In genomic region chr6:106370639-106371038, GRCh38 we compare ENCODE assay signal across 19 cellular contexts. TPM values are rescaled to one million over a fixed set of nuclear protein-coding genes. Genes with fewer than 3 reads are reported as not detected.
DNase-seq lines count a peak whose midpoint lies in the region; ATAC-seq and TF ChIP-seq lines count a peak whose summit lies in the region.
"Had no signal": no experiment of that assay in that cellular context is flagged by ENCODE, and none has a peak within 500 bp of the region (broad histone marks: within the 10 kb centered on the region; RNA-seq: fewer than 3 reads in every experiment).

No MANE protein-coding gene starts in this region.

- H2AFZ ChIP-seq in mammary epithelial cell (ENCODE audit: low read depth, low read length) = no peak overlapping the region

- H3K4me3 ChIP-seq in MG63 (no peak overlapping the region), mammary epithelial cell (replicated peaks in 1 of 3; ENCODE audit: insufficient read depth in 1 of 3, low read depth in 2 of 3, low read length in 3 of 3) (no peak overlapping the region), ascending aorta (no peak overlapping the region)
- H3K4me3 ChIP-seq: BLaER1 treated with 17β-estradiol and CSF1 and Interleukin-3, amounts not matched to agents 10 nM and 100 nM had no signal

- POLR2A ChIA-PET in CD4-positive, alpha-beta T cell (lab: Charles Lee) = no interaction called here

- TF ChIP-seq CTCF in Calu3 (IDR thresholded peaks at IDR 0.05; ENCODE audit: unreplicated experiment) (no peak), mammary epithelial cell (conservative IDR thresholded peaks at IDR 0.05 in 1 of 2, IDR thresholded peaks at IDR 0.05 in 1 of 2; ENCODE audit: extremely low read depth in 1 of 2, insufficient read depth in 1 of 2, low read depth in 1 of 2, low read length in 2 of 2) (no peak), ascending aorta (IDR thresholded peaks at IDR 0.05) (no peak)
- no peak for TF ChIP-seq CTCF in CD4-positive, alpha-beta T cell (IDR thresholded peaks at IDR 0.05)

- no TSS peak for BruUV-seq in Calu3 (replicated peaks; lab: Mats Ljungman, UMichigan)
- BruUV-seq in mammary epithelial cell (replicated peaks; lab: Mats Ljungman, UMichigan) = no TSS peak

- peaks cover 89% of the 10 kb centered on the region for H3K79me2 ChIP-seq in mammary epithelial cell (ENCODE audit: insufficient read depth, low read length)

- no peaks in the 10 kb centered on the region for H3K9me3 ChIP-seq in MG63
- no peaks in the 10 kb centered on the region for H3K9me3 ChIP-seq in mammary epithelial cell (replicated peaks; ENCODE audit: insufficient read depth, low read length)
- H3K9me3 ChIP-seq in ascending aorta = no peaks in the 10 kb centered on the region
- no peaks in the 10 kb centered on the region for H3K9me3 ChIP-seq in CD4-positive, alpha-beta T cell (ENCODE audit: control insufficient read depth, low read length)
- H3K9me3 ChIP-seq: BLaER1 treated with 17β-estradiol and CSF1 and Interleukin-3, amounts not matched to agents 10 nM and 100 nM had no signal

- no peaks in the 10 kb centered on the region for H4K20me1 ChIP-seq in mammary epithelial cell (ENCODE audit: insufficient read depth, low read length)
- H4K20me1 ChIP-seq: BLaER1 treated with 17β-estradiol and CSF1 and Interleukin-3, amounts not matched to agents 10 nM and 100 nM had no signal

- H3K4me3 Mint-ChIP-seq in Calu3 (ENCODE audit: low read depth, unreplicated experiment) = no peak overlapping the region
- no peak overlapping the region for H3K4me3 Mint-ChIP-seq in CD4-positive, alpha-beta T cell

- DNase-seq in Calu3 (no peak), MG63 (peak; percentile 15), mammary epithelial cell (peak; percentile 92), kidney glomerular epithelial cell (lab: John Stamatoyannopoulos, UW) (peak; percentile 32), midbrain (lab: John Stamatoyannopoulos, UW) (no peak), ascending aorta (ENCODE audit: low spot score in 2 of 2) (no peak)
- no peak for DNase-seq in CD4-positive, alpha-beta T cell
- DNase-seq: 8988T; IMR-90; NCI-H1048; NCI-H146; NCI-H226; NCI-H526 treated with DMSO at 0.1 percent for 48 hours; NK-92 treated with Interleukin-12 subunit alpha and Interleukin-12 subunit beta, amount 100 ng/mL, for 24 hours; SHP77 had no signal

- H3K9me3 Mint-ChIP-seq in Calu3 (ENCODE audit: low read depth, unreplicated experiment) = no peaks in the 10 kb centered on the region
- no peaks in the 10 kb centered on the region for H3K9me3 Mint-ChIP-seq in CD4-positive, alpha-beta T cell

- peak overlapping the region; percentile 86 for H3K27ac ChIP-seq in mammary epithelial cell (ENCODE audit: insufficient read depth, low read depth, low read length)
- no peak overlapping the region for H3K27ac ChIP-seq in ascending aorta
- H3K27ac ChIP-seq in CD4-positive, alpha-beta T cell (ENCODE audit: low read depth, low read length) = no peak overlapping the region
- H3K27ac ChIP-seq: BLaER1 treated with 17β-estradiol and CSF1 and Interleukin-3, amounts not matched to agents 10 nM and 100 nM had no signal

- peak overlapping the region; percentile 50 for H3K27ac Mint-ChIP-seq in Calu3 (ENCODE audit: unreplicated experiment)
- H3K27ac Mint-ChIP-seq in CD4-positive, alpha-beta T cell = no peak overlapping the region

- no peak for ATAC-seq in HG02852 (IDR thresholded peaks at IDR 0.05; ENCODE audit: unreplicated experiment)
- no peak for ATAC-seq in CD4-positive, alpha-beta T cell (ENCODE audit: poor library complexity)
- ATAC-seq: SK-N-SH treated with all-trans-retinoic acid at 6 μM for 48 hours had no signal

- peak overlapping the region; percentile 49 for H3K9ac ChIP-seq in mammary epithelial cell (ENCODE audit: insufficient read depth, low read length)
- H3K9ac ChIP-seq: BLaER1 treated with 17β-estradiol and CSF1 and Interleukin-3, amounts not matched to agents 10 nM and 100 nM had no signal

- in situ Hi-C loops in mammary epithelial cell (cut with MboI; ENCODE audit: low sequenced_read_pairs in 2 of 2) = no loop called here

- no peaks in the 10 kb centered on the region for H3K36me3 ChIP-seq in MG63
- no peaks in the 10 kb centered on the region for H3K36me3 ChIP-seq in mammary epithelial cell (ENCODE audit: insufficient read depth, low read length)
- no peaks in the 10 kb centered on the region for H3K36me3 ChIP-seq in ascending aorta
- H3K36me3 ChIP-seq: BLaER1 treated with 17β-estradiol and CSF1 and Interleukin-3, amounts not matched to agents 10 nM and 100 nM had no signal

- no peaks in the 10 kb centered on the region for H3K27me3 Mint-ChIP-seq in Calu3 (ENCODE audit: unreplicated experiment)
- H3K27me3 Mint-ChIP-seq in CD4-positive, alpha-beta T cell = peaks cover 8% of the 10 kb centered on the region

- CTCF ChIA-PET in Calu3 (lab: Charles Lee) (interaction anchor here (1.5 to 2.9 kb wide), 2 partner anchors 13 to 31 kb away, joined by 5 to 7 read pairs; no protein-coding TSS in a partner anchor), mammary epithelial cell (lab: Charles Lee; ENCODE audit: low non-redundant PET) (interaction anchor here (0.6 to 0.9 kb wide), 2 partner anchors 9 to 1088 kb away, joined by 3 to 6 read pairs; no protein-coding TSS in a partner anchor)
- CTCF ChIA-PET in CD4-positive, alpha-beta T cell (lab: Charles Lee) = interaction anchor here (1.6 kb wide), 1 partner anchor 10 kb away, joined by 4 read pairs; the partner anchor contains the start of gene CRYBG1

- WGBS in mammary epithelial cell (ENCODE audit: low coverage, missing lambda C conversion rate) = 0% methylated on average over 1 of the region's 1 CpG

- H3K4me1 Mint-ChIP-seq in Calu3 (ENCODE audit: low read depth, unreplicated experiment) = peaks cover 44% of the 10 kb centered on the region
- no peaks in the 10 kb centered on the region for H3K4me1 Mint-ChIP-seq in CD4-positive, alpha-beta T cell (ENCODE audit: low read depth)

- H3K27me3 ChIP-seq in MG63 (no peaks in the 10 kb centered on the region), mammary epithelial cell (ENCODE audit: insufficient read depth, low read length) (no peaks in the 10 kb centered on the region), ascending aorta (no peaks in the 10 kb centered on the region)
- H3K27me3 ChIP-seq in CD4-positive, alpha-beta T cell (ENCODE audit: control insufficient read depth, insufficient read depth, low read length) = no peaks in the 10 kb centered on the region
- H3K27me3 ChIP-seq: BLaER1 treated with 17β-estradiol and CSF1 and Interleukin-3, amounts not matched to agents 10 nM and 100 nM had no signal

- intact Hi-C loops in Calu3 (cut with micrococcal nuclease; ENCODE audit: unreplicated experiment) (loop anchor here (5.0 kb wide), 1 partner anchor 147 kb away; no protein-coding TSS in a partner anchor), mammary epithelial cell (cut with micrococcal nuclease) (loop anchor here (1.0 kb wide), 1 partner anchor 9 kb away; no protein-coding TSS in a partner anchor), ascending aorta (cut with DNase I) (no loop called here)
- intact Hi-C loops in CD4-positive, alpha-beta T cell (cut with DNase I, micrococcal nuclease) = no loop called here

- H3K36me3 Mint-ChIP-seq in Calu3 (ENCODE audit: insufficient read depth, unreplicated experiment) = peaks cover 4% of the 10 kb centered on the region
- H3K36me3 Mint-ChIP-seq in CD4-positive, alpha-beta T cell (ENCODE audit: low read depth) = no peaks in the 10 kb centered on the region

- peak overlapping the region; percentile 72 for H3K4me2 ChIP-seq in mammary epithelial cell (ENCODE audit: insufficient read depth, low read depth, low read length)
- H3K4me2 ChIP-seq: BLaER1 treated with 17β-estradiol and CSF1 and Interleukin-3, amounts not matched to agents 10 nM and 100 nM had no signal

- H3K4me1 ChIP-seq in mammary epithelial cell (ENCODE audit: insufficient read depth, low read length) (peaks cover 60% of the 10 kb centered on the region), ascending aorta (no peaks in the 10 kb centered on the region)
- H3K4me1 ChIP-seq: BLaER1 treated with 17β-estradiol and CSF1 and Interleukin-3, amounts not matched to agents 10 nM and 100 nM had no signal

- dilution Hi-C loops in mammary epithelial cell (cut with HindIII; ENCODE audit: low sequenced_read_pairs) = no loop called here

RNA-seq across cellular contexts. Expression of gene CRYBG1, which starts 10.1 kb away (rescaled TPM):
- total RNA-seq in Calu3 (2022) (40.7 and 45.4 TPM in 2 replicates), mammary epithelial cell (10 to 100 TPM; 78.5 to 92.9 TPM), ascending aorta (6.5 TPM)
- total RNA-seq in MG63 (2014; rRNA removed; shearing (Covaris generic); ENCODE audit: low replicate concordance) = 1.2 and 2.3 TPM in 2 replicates
- polyA plus RNA-seq in mammary epithelial cell = 28.3 TPM
- 102 TPM for polyA minus RNA-seq in mammary epithelial cell
- 10 to 100 TPM; 58.5 to 59.4 TPM for total RNA-seq in CD4-positive, alpha-beta T cell
- total RNA-seq: G401 had no signal

RNA-seq across cellular contexts. Expression of gene ATG5, which starts 45.1 kb away (rescaled TPM):
- total RNA-seq in Calu3 (2022) = 33.3 and 35.1 TPM in 2 replicates
- total RNA-seq in MG63 (2014; rRNA removed; shearing (Covaris generic); ENCODE audit: low replicate concordance) = 51.9 and 61.9 TPM in 2 replicates
- 10 to 100 TPM; 34.5 to 46.0 TPM for total RNA-seq in mammary epithelial cell
- polyA plus RNA-seq in mammary epithelial cell = 22.6 TPM
- 52.8 TPM for polyA minus RNA-seq in mammary epithelial cell
- total RNA-seq in ascending aorta = 15.1 TPM
- 10 to 100 TPM; 19.4 to 23.2 TPM for total RNA-seq in CD4-positive, alpha-beta T cell

Comparison
In these comparisons a context has a peak if more than half of its experiments do, and no peak if none do; other contexts are left out.
1. DNase-seq: peak in MG63 (single experiment), mammary epithelial cell (single experiment) and kidney glomerular epithelial cell (single experiment); none in Calu3 (single experiment), midbrain (single experiment), ascending aorta (0 of 2) and CD4-positive, alpha-beta T cell (0 of 10).
2. intact Hi-C loops: an anchor here in Calu3 (5.0 kb wide) and mammary epithelial cell (1.0 kb wide); none called in ascending aorta and CD4-positive, alpha-beta T cell.